In genomic region chr17:52283872-52284271, GRCh38 we compare ENCODE assay signal across 8 cellular contexts.
"Had no signal": no experiment of that assay in that cellular context is flagged by ENCODE, and none has a peak within 500 bp of the region (broad histone marks: within the 10 kb centered on the region; RNA-seq: fewer than 3 reads in every experiment).

No MANE protein-coding gene starts in this region.

- FAIRE-seq: G401.6, GM12878, GM12891, GM12892, GM18507, GM19239 had no signal

- DNase-seq: GDM1, GF-D8 had no signal

- ATAC-seq: GM12878 had no signal
